In the genomic region with DNA sequence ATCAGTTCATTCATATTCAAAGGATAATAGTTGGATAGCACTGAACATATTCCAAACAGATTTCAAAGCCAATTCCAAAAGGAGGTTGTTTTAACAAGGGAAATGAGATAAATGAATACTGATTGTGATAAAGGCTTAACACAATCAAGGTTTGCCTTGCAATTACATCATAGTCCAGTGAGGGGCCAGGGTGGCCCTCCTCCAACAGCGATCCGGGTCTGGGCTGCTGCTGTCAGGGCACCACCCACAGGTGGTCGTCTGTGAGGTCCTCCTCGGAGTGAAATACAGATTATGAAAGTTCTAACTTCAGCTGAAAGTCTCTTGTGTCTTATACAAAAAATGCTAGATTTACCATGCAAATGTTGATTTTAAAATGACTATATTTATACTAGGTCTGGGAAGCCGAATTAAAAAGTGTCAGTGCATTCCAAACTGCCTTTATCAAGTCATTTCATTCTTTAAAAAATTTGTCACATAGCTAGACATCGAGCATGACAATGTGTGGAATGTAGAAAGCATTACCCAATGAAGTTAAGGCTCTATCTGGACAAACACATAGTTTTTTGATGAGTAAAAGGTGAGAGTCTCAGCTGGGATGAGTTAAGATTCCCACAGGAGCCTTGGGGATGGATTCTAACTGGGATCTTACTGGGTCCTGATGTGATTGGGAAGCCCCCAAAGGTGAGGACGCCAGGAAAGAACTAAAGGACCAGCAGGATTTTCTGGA, we compare ENCODE assay signal across 15 cellular contexts.
DNase-seq lines count a peak whose midpoint lies in the region; ATAC-seq, FAIRE-seq and TF ChIP-seq lines count a peak whose summit lies in the region.
"Had no signal": no experiment of that assay in that cellular context is flagged by ENCODE, and none has a peak within 500 bp of the region (broad histone marks: within the 10 kb centered on the region; RNA-seq: fewer than 3 reads in every experiment).

No MANE protein-coding gene starts in this region.

- DNase-seq in HCEC 1CT (peak; percentile 57), SW 1271 (lab: John Stamatoyannopoulos, UW) (peak; percentile 17 to 58), fibroblast of pulmonary artery (ENCODE audit: low read depth) (peak; percentile 48), urothelium cell line (ENCODE audit: low spot score) (peak; percentile 48), immature natural killer cell (no peak)
- DNase-seq: activated T-cell treated with anti-CD3 and anti-CD28 coated beads for 4 hours; CD4-positive, alpha-beta T cell; central memory CD4-positive, alpha-beta T cell; NCI-H2029 treated with DMSO at 0.1 percent for 48 hours; SHP77; stimulated activated naive CD8-positive, alpha-beta T cell treated with anti-CD3 and anti-CD28 coated beads, Interleukin-15, amount 100 ng/mL, for 72 hours had no signal

- peaks cover 0 to 5% (median 0%) of the 10 kb centered on the region in 3 donors for H3K27me3 Mint-ChIP-seq in immature natural killer cell (ENCODE audit: low read depth in 3 of 3)

- no peak for ATAC-seq in HG03378 (IDR thresholded peaks at IDR 0.05; ENCODE audit: unreplicated experiment)
- ATAC-seq in GM19035 (IDR thresholded peaks at IDR 0.05; ENCODE audit: unreplicated experiment), result no peak
- ATAC-seq: activated naive CD4-positive, alpha-beta T cell treated with anti-CD3 and anti-CD28 coated beads, Interleukin-2, amount 50 U/mL, for 72 hours; stimulated activated naive CD8-positive, alpha-beta T cell treated with anti-CD3 and anti-CD28 coated beads, Interleukin-15, amount 100 ng/mL, for 72 hours had no signal

- H3K27ac Mint-ChIP-seq in immature natural killer cell, result no peak overlapping the region
- H3K27ac Mint-ChIP-seq: activated naive CD4-positive, alpha-beta T cell treated with anti-CD3 and anti-CD28 coated beads, Interleukin-2, amount 50 U/mL, for 72 hours; CD4-positive, alpha-beta T cell; stimulated activated naive CD8-positive, alpha-beta T cell treated with anti-CD3 and anti-CD28 coated beads, Interleukin-15, amount 100 ng/mL, for 72 hours had no signal

- no peak for FAIRE-seq in urothelium cell line (lab: Jason Lieb, UNC)
- FAIRE-seq: endometrium had no signal

- no peaks in the 10 kb centered on the region for H3K4me1 Mint-ChIP-seq in immature natural killer cell
- H3K4me1 Mint-ChIP-seq: stimulated activated naive CD8-positive, alpha-beta T cell treated with anti-CD3 and anti-CD28 coated beads, Interleukin-15, amount 100 ng/mL, for 72 hours had no signal

- no peak overlapping the region for H3K4me3 Mint-ChIP-seq in immature natural killer cell
- H3K4me3 Mint-ChIP-seq: CD4-positive, alpha-beta T cell; stimulated activated naive CD8-positive, alpha-beta T cell treated with anti-CD3 and anti-CD28 coated beads, Interleukin-15, amount 100 ng/mL, for 72 hours had no signal

- H3K4me3 ChIP-seq in fibroblast of pulmonary artery (replicated peaks; ENCODE audit: low read depth, low read length), result no peak overlapping the region

- no peak for TF ChIP-seq CTCF in fibroblast of pulmonary artery (IDR thresholded peaks at IDR 0.05; ENCODE audit: low read length, missing control alignments)

- no peaks in the 10 kb centered on the region for H3K36me3 Mint-ChIP-seq in immature natural killer cell
- H3K36me3 Mint-ChIP-seq: activated naive CD4-positive, alpha-beta T cell treated with anti-CD3 and anti-CD28 coated beads, Interleukin-2, amount 50 U/mL, for 72 hours had no signal

- no peaks in the 10 kb centered on the region for H3K9me3 Mint-ChIP-seq in immature natural killer cell
- H3K9me3 Mint-ChIP-seq: activated naive CD4-positive, alpha-beta T cell treated with anti-CD3 and anti-CD28 coated beads, Interleukin-2, amount 50 U/mL, for 72 hours; CD4-positive, alpha-beta T cell; stimulated activated naive CD8-positive, alpha-beta T cell treated with anti-CD3 and anti-CD28 coated beads, Interleukin-15, amount 100 ng/mL, for 72 hours had no signal

Comparison
In these comparisons a context has a peak if more than half of its experiments do, and no peak if none do; other contexts are left out.
1. DNase-seq: peak in HCEC 1CT (single experiment), SW 1271 (2 of 2), fibroblast of pulmonary artery (single experiment) and urothelium cell line (single experiment); none in immature natural killer cell (0 of 3).